In the genomic region with DNA sequence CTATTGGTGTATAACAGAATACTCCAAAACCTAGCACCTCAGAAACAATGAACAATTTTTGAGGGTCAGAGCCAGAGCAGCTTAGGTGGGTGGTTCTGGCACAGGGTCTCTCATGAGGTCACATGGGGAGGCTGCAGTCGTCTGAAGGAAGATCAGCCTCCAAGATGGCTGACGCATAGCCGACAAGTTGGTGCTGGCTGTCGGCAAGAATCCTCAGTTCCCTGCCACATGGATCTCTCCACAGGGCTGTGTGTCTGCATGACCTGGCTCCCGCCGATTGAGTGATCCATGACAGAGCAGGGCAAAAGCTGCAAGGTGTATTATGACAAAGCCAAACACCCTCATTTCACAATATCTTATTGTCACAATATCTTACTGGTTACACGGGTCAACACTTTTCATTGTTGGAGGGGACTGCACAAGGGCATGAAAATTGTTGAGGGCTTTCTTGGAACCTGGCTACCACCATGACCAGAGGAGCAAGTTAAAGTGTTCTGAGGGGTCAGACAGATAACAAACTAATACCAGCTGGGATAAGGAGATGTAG, we compare ENCODE assay signal across 13 cellular contexts. TPM values are rescaled to one million over a fixed set of nuclear protein-coding genes. Genes with fewer than 3 reads are reported as not detected.
A peak's percentile ranks its signal among the peaks of the same experiment; 100 is the strongest.
DNase-seq lines count a peak whose midpoint lies in the region; ATAC-seq, FAIRE-seq and TF ChIP-seq lines count a peak whose summit lies in the region.
"Had no signal": no experiment of that assay in that cellular context is flagged by ENCODE, and none has a peak within 500 bp of the region (broad histone marks: within the 10 kb centered on the region; RNA-seq: fewer than 3 reads in every experiment).

No MANE protein-coding gene starts in this region.

- intact Hi-C loops in activated CD8-positive, alpha-beta T cell treated with anti-CD3 and anti-CD28 coated beads for 36 hours (cut with micrococcal nuclease) = no loop called here
- intact Hi-C loops in left lung (cut with DNase I) = no loop called here

- no peak for TF ChIP-seq CTCF in activated CD8-positive, alpha-beta T cell treated with anti-CD3 and anti-CD28 coated beads for 36 hours (IDR thresholded peaks at IDR 0.05)
- TF ChIP-seq CTCF in left lung (IDR thresholded peaks at IDR 0.05) = no peak

- H3K4me1 Mint-ChIP-seq in T-helper 2 cell treated with Interferon-gamma antibody and Interleukin-4, amounts not matched to agents 5 μg/mL and 100 μg/mL, for 36 hours (ENCODE audit: low read depth) = peaks cover 67% of the 10 kb centered on the region
- peaks cover 70% of the 10 kb centered on the region for H3K4me1 Mint-ChIP-seq in activated CD8-positive, alpha-beta T cell treated with anti-CD3 and anti-CD28 coated beads for 36 hours (ENCODE audit: low read depth)

- no peak for ATAC-seq in activated CD8-positive, alpha-beta T cell treated with anti-CD3 and anti-CD28 coated beads for 36 hours
- ATAC-seq in esophagus mucosa (peak; percentile 64), HG02642 (IDR thresholded peaks at IDR 0.05; ENCODE audit: poor library complexity, unreplicated experiment) (no peak), left lung (no peak)
- ATAC-seq: right cardiac atrium had no signal

- H3K4me2 ChIP-seq in skeletal muscle satellite cell (ENCODE audit: low read length) = peak overlapping the region; percentile 83

- CTCF ChIA-PET in activated CD8-positive, alpha-beta T cell treated with anti-CD3 and anti-CD28 coated beads for 36 hours (lab: Charles Lee) = interaction anchor here (1.3 to 1.7 kb wide), 3 partner anchors 19 to 399 kb away, joined by 5 to 11 read pairs (median 5); partner anchors contain the start of gene MYL12A

- no peaks in the 10 kb centered on the region for H3K27me3 Mint-ChIP-seq in T-helper 2 cell treated with Interferon-gamma antibody and Interleukin-4, amounts not matched to agents 5 μg/mL and 100 μg/mL, for 36 hours (ENCODE audit: low read depth)
- H3K27me3 Mint-ChIP-seq in activated CD8-positive, alpha-beta T cell treated with anti-CD3 and anti-CD28 coated beads for 36 hours = no peaks in the 10 kb centered on the region

- H3K36me3 ChIP-seq in skeletal muscle satellite cell (ENCODE audit: insufficient read depth, low read length) (peaks cover 7% of the 10 kb centered on the region), left lung (no peaks in the 10 kb centered on the region)

- H3K27ac Mint-ChIP-seq in T-helper 2 cell treated with Interferon-gamma antibody and Interleukin-4, amounts not matched to agents 5 μg/mL and 100 μg/mL, for 36 hours = peak overlapping the region; percentile 58
- peak overlapping the region; percentile 71 for H3K27ac Mint-ChIP-seq in activated CD8-positive, alpha-beta T cell treated with anti-CD3 and anti-CD28 coated beads for 36 hours

- H3K27me3 ChIP-seq in skeletal muscle satellite cell (ENCODE audit: control insufficient read depth, insufficient read depth, low read length) (no peaks in the 10 kb centered on the region), left lung (no peaks in the 10 kb centered on the region)
- H3K27me3 ChIP-seq: testis had no signal

- no peaks in the 10 kb centered on the region for H3K9me3 Mint-ChIP-seq in T-helper 2 cell treated with Interferon-gamma antibody and Interleukin-4, amounts not matched to agents 5 μg/mL and 100 μg/mL, for 36 hours
- no peaks in the 10 kb centered on the region for H3K9me3 Mint-ChIP-seq in activated CD8-positive, alpha-beta T cell treated with anti-CD3 and anti-CD28 coated beads for 36 hours

- POLR2A ChIA-PET in activated CD8-positive, alpha-beta T cell treated with anti-CD3 and anti-CD28 coated beads for 36 hours (lab: Charles Lee) = no interaction called here

- peak overlapping the region; percentile 2 for H3K4me3 Mint-ChIP-seq in T-helper 2 cell treated with Interferon-gamma antibody and Interleukin-4, amounts not matched to agents 5 μg/mL and 100 μg/mL, for 36 hours
- no peak overlapping the region for H3K4me3 Mint-ChIP-seq in activated CD8-positive, alpha-beta T cell treated with anti-CD3 and anti-CD28 coated beads for 36 hours

- no peak for TF ChIP-seq POLR2A in GM12891 (IDR thresholded peaks at IDR 0.05; ENCODE audit: low read depth, low read length)

- no peak overlapping the region for H3K27ac ChIP-seq in left lung
- H3K27ac ChIP-seq: testis had no signal

- H3K4me3 ChIP-seq in skeletal muscle satellite cell (ENCODE audit: low read length) (peak overlapping the region; percentile 14), left lung (no peak overlapping the region)
- H3K4me3 ChIP-seq: testis had no signal

- H3K9ac ChIP-seq in skeletal muscle satellite cell (ENCODE audit: low read depth, low read length) = no peak overlapping the region

- FAIRE-seq in GM12891 (lab: Jason Lieb, UNC) = no peak

- H3K4me1 ChIP-seq in skeletal muscle satellite cell (ENCODE audit: control insufficient read depth, insufficient read depth, low read length) = peaks cover 58% of the 10 kb centered on the region
- H3K4me1 ChIP-seq in left lung = peaks cover 31 to 79% of the 10 kb centered on the region in 2 donors

- no peak for DNase-seq in T-helper 2 cell treated with Interferon-gamma antibody and Interleukin-4, amounts not matched to agents 5 μg/mL and 100 μg/mL, for 36 hours (ENCODE audit: low spot score)
- DNase-seq in T-helper 2 cell (no peak), GM12891 (ENCODE audit: insufficient read length, low spot score) (no peak), left lung (no peak)
- no peak for DNase-seq in activated CD8-positive, alpha-beta T cell treated with anti-CD3 and anti-CD28 coated beads for 36 hours
- DNase-seq: 8988T, DMS153, testis had no signal

- H3K9me3 ChIP-seq in skeletal muscle satellite cell (replicated peaks; ENCODE audit: low read length) (no peaks in the 10 kb centered on the region), left lung (no peaks in the 10 kb centered on the region)
- H3K9me3 ChIP-seq: testis had no signal

- peaks cover 32% of the 10 kb centered on the region for H3K36me3 Mint-ChIP-seq in T-helper 2 cell treated with Interferon-gamma antibody and Interleukin-4, amounts not matched to agents 5 μg/mL and 100 μg/mL, for 36 hours (ENCODE audit: low read depth)
- H3K36me3 Mint-ChIP-seq in activated CD8-positive, alpha-beta T cell treated with anti-CD3 and anti-CD28 coated beads for 36 hours (ENCODE audit: low read depth) = peaks cover 25% of the 10 kb centered on the region

TF ChIP-seq in GM12891, 5 proteins besides CTCF, POLR2A, EP300 and RAD21:
- no peak for TF ChIP-seq TAF1 (IDR thresholded peaks at IDR 0.05; ENCODE audit: low read depth, low read length)
- TF ChIP-seq POLR2AphosphoS5 (IDR thresholded peaks at IDR 0.05; ENCODE audit: low read depth, low read length) = no peak
- no peak for TF ChIP-seq POU2F2 (IDR thresholded peaks at IDR 0.05; ENCODE audit: low read depth, low read length)
- no peak for TF ChIP-seq SPI1 (IDR thresholded peaks at IDR 0.05; ENCODE audit: low read depth, low read length)
- no peak for TF ChIP-seq PAX5 (IDR thresholded peaks at IDR 0.05; ENCODE audit: insufficient read depth, low read length, severe bottlenecking)
TF ChIP-seq in GM12891: peak in this region for 0.

RNA-seq across cellular contexts. Expression of gene MYL12B, which starts 4.2 kb away (rescaled TPM):
- 100 to 1,000 TPM; 243 to 264 TPM for total RNA-seq in activated CD8-positive, alpha-beta T cell treated with anti-CD3 and anti-CD28 coated beads for 36 hours
- total RNA-seq in esophagus mucosa (403 TPM), left lung (100 to 1,000 TPM; 377 to 467 TPM)
- total RNA-seq in skeletal muscle satellite cell (2012; rRNA removed) = 294 and 299 TPM in 2 replicates
- 246 TPM for polyA plus RNA-seq in GM12891 (2012; ENCODE audit: low read depth, missing spikeins)

RNA-seq across cellular contexts. Expression of gene MYL12A, which starts 18.5 kb away (rescaled TPM):
- 100 to 1,000 TPM; 405 to 423 TPM for total RNA-seq in activated CD8-positive, alpha-beta T cell treated with anti-CD3 and anti-CD28 coated beads for 36 hours
- total RNA-seq in esophagus mucosa = 241 TPM
- 426 and 583 TPM in 2 replicates for total RNA-seq in skeletal muscle satellite cell (2012; rRNA removed)
- polyA plus RNA-seq in GM12891 (2012; ENCODE audit: low read depth, missing spikeins) = 362 TPM
- 100 to 1,000 TPM; 532 to 556 TPM for total RNA-seq in left lung

RNA-seq across cellular contexts. Expression of gene MYOM1, which starts 46.4 kb away (rescaled TPM):
- total RNA-seq in activated CD8-positive, alpha-beta T cell treated with anti-CD3 and anti-CD28 coated beads for 36 hours = 1 to 10 TPM; 1.0 to 1.3 TPM
- 0.32 TPM for total RNA-seq in esophagus mucosa
- total RNA-seq in skeletal muscle satellite cell (2012; rRNA removed) = 0.51 and 0.87 TPM in 2 replicates
- polyA plus RNA-seq in GM12891 (2012; ENCODE audit: low read depth, missing spikeins) = 0.86 TPM
- total RNA-seq in left lung = 1 to 10 TPM; 1.5 to 1.7 TPM
- total RNA-seq: RPMI7951 had no signal
